In genomic region chr1:63671514-63671913, GRCh38 we compare ENCODE assay signal across 34 cellular contexts.
"Had no signal": no experiment of that assay in that cellular context is flagged by ENCODE, and none has a peak within 500 bp of the region (broad histone marks: within the 10 kb centered on the region; RNA-seq: fewer than 3 reads in every experiment).

No MANE protein-coding gene starts in this region.

- H3K4me1 ChIP-seq: psoas muscle had no signal

- H3K9me3 ChIP-seq: ascending aorta, gastroesophageal sphincter, psoas muscle, thyroid gland, upper lobe of left lung, vagina had no signal

- H3K27me3 Mint-ChIP-seq: activated CD4-positive, alpha-beta T cell treated with anti-CD3 and anti-CD28 coated beads for 36 hours; activated CD8-positive, alpha-beta memory T cell treated with anti-CD3 and anti-CD28 coated beads, Interleukin-2, amount 10 ng/mL, durations not matched to agents 7 days and 5 days; activated naive CD4-positive, alpha-beta T cell treated with anti-CD3 and anti-CD28 coated beads, Interleukin-2, amount 10 ng/mL, durations not matched to agents 7 days and 5 days; activated naive CD8-positive, alpha-beta T cell treated with anti-CD3 and anti-CD28 coated beads, Interleukin-2, amount 10 ng/mL, durations not matched to agents 7 days and 5 days; brain; effector memory CD8-positive, alpha-beta T cell; naive thymus-derived CD4-positive, alpha-beta T cell; stimulated activated memory B cell treated with anti-CD40 and anti-IgM and Interleukin-4, amounts not matched to agents 10 μg/mL and 1 μg/mL and 100 μg/mL, for 72 hours had no signal

- H3K4me3 ChIP-seq: ascending aorta, cardiac muscle cell, coronary artery, gastroesophageal sphincter, hepatocyte, psoas muscle, smooth muscle cell, stomach, thyroid gland, upper lobe of left lung, vagina had no signal

- H3K9me3 Mint-ChIP-seq: activated naive CD4-positive, alpha-beta T cell treated with anti-CD3 and anti-CD28 coated beads, Interleukin-2, amount 10 ng/mL, durations not matched to agents 7 days and 5 days; activated naive CD8-positive, alpha-beta T cell treated with anti-CD3 and anti-CD28 coated beads, Interleukin-2, amount 10 ng/mL, durations not matched to agents 7 days and 5 days; activated T-cell treated with anti-CD3 and anti-CD28 coated beads, Interleukin-2, amount 50 U/mL, for 72 hours; neural crest cell; stimulated activated memory B cell treated with anti-CD40 and anti-IgM and Interleukin-4, amounts not matched to agents 10 μg/mL and 1 μg/mL and 100 μg/mL, for 72 hours had no signal

- H3K4me1 Mint-ChIP-seq: activated CD4-positive, alpha-beta T cell treated with anti-CD3 and anti-CD28 coated beads for 36 hours; activated CD8-positive, alpha-beta memory T cell treated with anti-CD3 and anti-CD28 coated beads, Interleukin-2, amount 10 ng/mL, durations not matched to agents 7 days and 5 days; activated naive CD4-positive, alpha-beta T cell treated with anti-CD3 and anti-CD28 coated beads, Interleukin-2, amount 10 ng/mL, durations not matched to agents 7 days and 5 days; naive thymus-derived CD4-positive, alpha-beta T cell; stimulated activated memory B cell treated with anti-CD40 and anti-IgM and Interleukin-4, amounts not matched to agents 10 μg/mL and 1 μg/mL and 100 μg/mL, for 72 hours had no signal

- H3K4me3 Mint-ChIP-seq: activated CD4-positive, alpha-beta T cell treated with anti-CD3 and anti-CD28 coated beads for 36 hours; activated CD8-positive, alpha-beta memory T cell treated with anti-CD3 and anti-CD28 coated beads, Interleukin-2, amount 10 ng/mL, durations not matched to agents 7 days and 5 days; activated CD8-positive, alpha-beta T cell treated with anti-CD3 and anti-CD28 coated beads, Interleukin-2, amount 10 ng/mL, durations not matched to agents 7 days and 5 days; activated naive CD4-positive, alpha-beta T cell treated with anti-CD3 and anti-CD28 coated beads, Interleukin-2, amount 10 ng/mL, durations not matched to agents 7 days and 5 days; activated naive CD8-positive, alpha-beta T cell treated with anti-CD3 and anti-CD28 coated beads, Interleukin-2, amount 10 ng/mL, durations not matched to agents 7 days and 5 days; activated T-cell treated with anti-CD3 and anti-CD28 coated beads, Interleukin-2, amount 50 U/mL, for 72 hours; brain; effector memory CD8-positive, alpha-beta T cell; naive thymus-derived CD4-positive, alpha-beta T cell; neural crest cell; stimulated activated memory B cell treated with anti-CD40 and anti-IgM and Interleukin-4, amounts not matched to agents 10 μg/mL and 1 μg/mL and 100 μg/mL, for 72 hours; T-helper 2 cell treated with Interferon-gamma antibody and Interleukin-4, amounts not matched to agents 5 μg/mL and 100 μg/mL, for 36 hours had no signal

- H3K36me3 ChIP-seq: ascending aorta, cardiac muscle cell, gastroesophageal sphincter, stomach, thyroid gland, upper lobe of left lung, vagina had no signal

- H2AFZ ChIP-seq: hepatocyte, parathyroid adenoma had no signal

- DNase-seq: activated CD4-positive, alpha-beta T cell treated with anti-CD3 and anti-CD28 coated beads for 36 hours; activated CD4-positive, CD25-positive, alpha-beta regulatory T cell; activated CD8-positive, alpha-beta memory T cell treated with anti-CD3 and anti-CD28 coated beads, Interleukin-2, amount 10 ng/mL, durations not matched to agents 7 days and 5 days; activated CD8-positive, alpha-beta T cell treated with anti-CD3 and anti-CD28 coated beads, Interleukin-2, amount 10 ng/mL, durations not matched to agents 7 days and 5 days; activated naive CD4-positive, alpha-beta T cell treated with anti-CD3 and anti-CD28 coated beads, Interleukin-2, amount 10 ng/mL, durations not matched to agents 7 days and 5 days; activated naive CD8-positive, alpha-beta T cell treated with anti-CD3 and anti-CD28 coated beads, Interleukin-2, amount 10 ng/mL, durations not matched to agents 7 days and 5 days; activated T-cell treated with anti-CD3 and anti-CD28 coated beads, Interleukin-2, amount 50 U/mL, for 72 hours; cerebellar nuclear complex; effector memory CD8-positive, alpha-beta T cell; erythroblast; left colon; mammary epithelial cell; midbrain; naive thymus-derived CD4-positive, alpha-beta T cell; nucleus accumbens; psoas muscle; stimulated activated CD4-positive, alpha-beta T cell treated with anti-CD3 and anti-CD28 coated beads, Interleukin-1b, Interleukin-23, amount 100 ng/mL, for 48 hours; stimulated activated CD4-positive, alpha-beta T cell treated with anti-CD3 and anti-CD28 coated beads, Interleukin-4, amount 100 ng/mL, for 4 hours; stimulated activated CD8-positive, alpha-beta memory T cell treated with anti-CD3 and anti-CD28 coated beads, Interleukin-4, amount 100 ng/mL, for 48 hours; stomach; thyroid gland; upper lobe of left lung had no signal

- H3K27ac ChIP-seq: ascending aorta, cardiac muscle cell, coronary artery, gastroesophageal sphincter, hepatocyte, parathyroid adenoma, psoas muscle, stomach, thyroid gland, upper lobe of left lung, vagina had no signal

- H3K79me2 ChIP-seq: hepatocyte, parathyroid adenoma had no signal

- H3K36me3 Mint-ChIP-seq: activated CD8-positive, alpha-beta memory T cell treated with anti-CD3 and anti-CD28 coated beads, Interleukin-2, amount 10 ng/mL, durations not matched to agents 7 days and 5 days; activated naive CD8-positive, alpha-beta T cell treated with anti-CD3 and anti-CD28 coated beads, Interleukin-2, amount 10 ng/mL, durations not matched to agents 7 days and 5 days; brain had no signal

- H3K9ac ChIP-seq: parathyroid adenoma had no signal

- H3K27me3 ChIP-seq: ascending aorta, cardiac muscle cell, gastroesophageal sphincter, hepatocyte, stomach, thyroid gland, upper lobe of left lung, vagina had no signal

- H3K4me2 ChIP-seq: hepatocyte, smooth muscle cell had no signal

- H3K27ac Mint-ChIP-seq: activated CD4-positive, alpha-beta T cell treated with anti-CD3 and anti-CD28 coated beads for 36 hours; activated CD8-positive, alpha-beta memory T cell treated with anti-CD3 and anti-CD28 coated beads, Interleukin-2, amount 10 ng/mL, durations not matched to agents 7 days and 5 days; activated CD8-positive, alpha-beta T cell treated with anti-CD3 and anti-CD28 coated beads, Interleukin-2, amount 10 ng/mL, durations not matched to agents 7 days and 5 days; activated naive CD4-positive, alpha-beta T cell treated with anti-CD3 and anti-CD28 coated beads, Interleukin-2, amount 10 ng/mL, durations not matched to agents 7 days and 5 days; activated naive CD8-positive, alpha-beta T cell treated with anti-CD3 and anti-CD28 coated beads, Interleukin-2, amount 10 ng/mL, durations not matched to agents 7 days and 5 days; activated T-cell treated with anti-CD3 and anti-CD28 coated beads, Interleukin-2, amount 50 U/mL, for 72 hours; brain; effector memory CD8-positive, alpha-beta T cell; naive thymus-derived CD4-positive, alpha-beta T cell; stimulated activated memory B cell treated with anti-CD40 and anti-IgM and Interleukin-4, amounts not matched to agents 10 μg/mL and 1 μg/mL and 100 μg/mL, for 72 hours; T-helper 2 cell treated with Interferon-gamma antibody and Interleukin-4, amounts not matched to agents 5 μg/mL and 100 μg/mL, for 36 hours had no signal

- ATAC-seq: activated CD4-positive, alpha-beta T cell treated with anti-CD3 and anti-CD28 coated beads for 36 hours; activated CD8-positive, alpha-beta memory T cell treated with anti-CD3 and anti-CD28 coated beads, Interleukin-2, amount 10 ng/mL, durations not matched to agents 7 days and 5 days; activated CD8-positive, alpha-beta T cell treated with anti-CD3 and anti-CD28 coated beads, Interleukin-2, amount 10 ng/mL, durations not matched to agents 7 days and 5 days; activated T-cell treated with anti-CD3 and anti-CD28 coated beads, Interleukin-2, amount 50 U/mL, for 72 hours; effector memory CD8-positive, alpha-beta T cell; gastroesophageal sphincter; left colon; naive thymus-derived CD4-positive, alpha-beta T cell; psoas muscle; stimulated activated memory B cell treated with anti-CD40 and anti-IgM and Interleukin-4, amounts not matched to agents 10 μg/mL and 1 μg/mL and 100 μg/mL, for 72 hours had no signal
